ENCODE assay signal across 7 cellular contexts in the genomic region with DNA sequence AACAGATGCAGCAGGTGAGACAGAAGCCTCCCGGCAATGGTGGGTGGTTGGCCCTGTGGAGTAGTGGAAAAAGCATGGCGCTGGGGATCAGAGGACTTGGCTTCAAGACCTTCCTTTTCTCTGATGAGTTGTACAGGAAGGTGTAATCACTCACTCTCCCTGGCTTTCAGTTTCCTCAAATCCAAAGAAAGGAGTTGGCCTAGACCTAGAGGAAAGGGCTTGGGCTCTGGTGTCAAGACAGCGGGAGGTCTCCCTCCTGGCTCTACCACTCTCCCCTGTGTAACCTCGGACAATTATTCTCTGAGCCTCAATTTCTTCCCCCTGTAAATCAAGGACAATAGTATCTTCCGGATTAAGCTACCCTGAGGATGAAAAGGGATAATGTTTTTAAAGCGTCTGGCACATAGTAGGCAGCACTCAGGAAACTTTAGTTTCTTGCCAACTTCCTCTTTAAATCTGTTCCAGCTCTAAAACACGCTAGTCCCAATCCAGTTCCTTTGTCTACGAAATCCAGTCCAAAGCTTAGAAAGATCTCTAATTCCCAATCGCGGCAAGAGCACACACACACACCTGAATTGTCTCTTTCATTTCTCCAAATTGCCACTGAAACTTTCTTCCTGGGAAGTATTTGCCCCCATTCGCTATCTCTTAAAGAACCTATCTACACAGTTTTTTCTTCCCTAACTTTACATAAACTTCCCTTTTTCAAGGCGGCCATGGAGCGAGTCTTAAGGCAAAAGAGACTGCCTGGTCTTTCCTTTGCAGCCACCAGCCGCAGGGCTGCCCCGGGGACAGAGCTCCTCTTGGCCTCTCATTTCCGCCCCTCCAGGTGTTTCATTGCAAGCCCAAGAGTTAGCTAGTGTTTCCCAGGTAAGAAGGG. TPM values are rescaled to one million over a fixed set of nuclear protein-coding genes. Genes with fewer than 3 reads are reported as not detected.
A peak's percentile ranks its signal among the peaks of the same experiment; 100 is the strongest.
DNase-seq lines count a peak whose midpoint lies in the region; ATAC-seq and TF ChIP-seq lines count a peak whose summit lies in the region.

No MANE protein-coding gene starts in this region.

- H3K9ac ChIP-seq in SK-N-MC (ENCODE audit: insufficient read length) = peak overlapping the region; percentile 19

- no peaks in the 10 kb centered on the region for H3K4me1 ChIP-seq in thoracic aorta (ENCODE audit: control insufficient read depth in 1 of 2, low read depth in 2 of 2)

- H3K4me3 ChIP-seq in SK-N-MC (peak overlapping the region; percentile 67), thoracic aorta (peak overlapping the region; percentile 65)

- ATAC-seq in thoracic aorta (ENCODE audit: insufficient number of reproducible peaks, low FRiP score, low read depth) = no peak
- ATAC-seq in GM18867 (IDR thresholded peaks at IDR 0.05; ENCODE audit: unreplicated experiment) = no peak

- no peaks in the 10 kb centered on the region for H3K27me3 ChIP-seq in thoracic aorta (replicated peaks; ENCODE audit: insufficient read depth)

- no peak for TF ChIP-seq CTCF in thoracic aorta (IDR thresholded peaks at IDR 0.05)

- H3K9me3 ChIP-seq in SK-N-MC (ENCODE audit: low read depth, low read length) = no peaks in the 10 kb centered on the region
- no peaks in the 10 kb centered on the region for H3K9me3 ChIP-seq in thoracic aorta

- no peak overlapping the region for H3K27ac ChIP-seq in SK-N-MC
- no peak overlapping the region for H3K27ac ChIP-seq in thoracic aorta

- in situ Hi-C loops in KBM-7 (cut with MboI; ENCODE audit: low pct_unique_long_range_greater_than_20kb, low sequenced_read_pairs) = no loop called here

- peak; percentile 58 for DNase-seq in KBM-7
- DNase-seq in SK-N-MC (ENCODE audit: low read depth, low spot score) = no peak
- peak; percentile 64 for DNase-seq in islet precursor cell
- DNase-seq in thoracic aorta (ENCODE audit: low spot score) = no peak
- DNase-seq in AG08396 (ENCODE audit: low spot score) = no peak
- DNase-seq in NK-92 treated with Interleukin-12 subunit alpha and Interleukin-12 subunit beta, amount 100 ng/mL, for 24 hours (lab: John Stamatoyannopoulos, UW) = no peak

- H3K36me3 ChIP-seq in SK-N-MC (ENCODE audit: insufficient read depth, low read length) (no peaks in the 10 kb centered on the region), thoracic aorta (no peaks in the 10 kb centered on the region)

RNA-seq across cellular contexts. Expression of gene GPC4, which starts 29.9 kb away (rescaled TPM):
- 10 to 100 TPM; 21.3 to 28.4 TPM for total RNA-seq in thoracic aorta

Comparison
In these comparisons a context has a peak if more than half of its experiments do, and no peak if none do; other contexts are left out.
1. DNase-seq: peak in KBM-7 (single experiment) and islet precursor cell (single experiment); none in SK-N-MC (single experiment), thoracic aorta (single experiment), AG08396 (single experiment) and NK-92 treated with Interleukin-12 subunit alpha and Interleukin-12 subunit beta, amount 100 ng/mL, for 24 hours (single experiment).